In the genomic region with DNA sequence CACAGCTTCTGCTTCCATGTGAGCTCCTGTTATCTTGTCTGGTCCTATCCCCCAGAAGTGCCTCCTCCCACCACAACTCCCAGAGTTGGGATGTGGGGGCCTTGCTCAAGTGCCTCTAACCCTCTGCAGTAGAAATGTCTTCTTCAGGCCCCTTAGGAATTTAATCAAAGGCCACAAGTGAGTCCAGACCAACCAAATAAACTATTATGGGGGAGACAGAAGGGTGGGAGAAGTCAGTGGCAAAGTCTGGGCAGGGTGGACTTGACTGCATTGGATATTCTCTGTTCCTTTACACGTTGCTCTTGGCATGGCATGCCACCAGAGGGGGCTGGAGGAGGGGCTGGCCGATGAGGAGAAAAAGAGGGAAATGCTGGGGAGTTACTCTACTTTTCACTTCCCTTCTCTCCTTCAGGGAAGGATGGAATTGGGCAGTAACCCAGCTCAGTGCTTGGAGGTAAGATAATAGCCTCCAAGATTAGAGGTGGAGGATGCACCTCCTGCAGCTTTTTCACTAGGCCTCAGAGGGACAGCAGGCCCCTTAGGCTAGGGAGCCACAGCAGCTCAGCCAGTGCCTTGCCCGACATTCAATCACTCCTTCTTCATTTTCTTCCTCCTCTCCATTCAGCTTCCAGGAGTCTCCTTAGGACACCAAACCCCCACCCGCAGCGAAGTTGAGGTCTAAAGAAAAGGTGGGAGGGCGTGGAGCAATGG, we compare ENCODE assay signal across 9 cellular contexts. TPM values are rescaled to one million over a fixed set of nuclear protein-coding genes. Genes with fewer than 3 reads are reported as not detected.
A peak's percentile ranks its signal among the peaks of the same experiment; 100 is the strongest.
DNase-seq lines count a peak whose midpoint lies in the region; ATAC-seq, FAIRE-seq and TF ChIP-seq lines count a peak whose summit lies in the region.
"Had no signal": no experiment of that assay in that cellular context is flagged by ENCODE, and none has a peak within 500 bp of the region (broad histone marks: within the 10 kb centered on the region; RNA-seq: fewer than 3 reads in every experiment).

No MANE protein-coding gene starts in this region.

- H3K4me3 ChIP-seq in HUES48 (ENCODE audit: low read depth, low read length), result 0 out of 2 replicates have a peak overlapping the region, but pooled peaks have one; percentile 73

- peaks cover 30 to 33% of the 10 kb centered on the region in 2 donors for H3K4me1 Mint-ChIP-seq in immature natural killer cell

- H3K36me3 ChIP-seq in HUES48 (ENCODE audit: control insufficient read depth, insufficient read depth, low read length), result peaks cover 25% of the 10 kb centered on the region

- no peaks in the 10 kb centered on the region for H3K27me3 ChIP-seq in HUES48 (ENCODE audit: control insufficient read depth, insufficient read depth, low read length)

- peaks cover 5 to 10% (median 9%) of the 10 kb centered on the region in 3 donors for H3K27me3 Mint-ChIP-seq in immature natural killer cell (ENCODE audit: low read depth in 3 of 3)

- no peak for DNase-seq in D721Med (ENCODE audit: insufficient read length, low spot score)
- DNase-seq in immature natural killer cell, result no peak
- no peak for DNase-seq in omental fat pad (ENCODE audit: low spot score)

- H3K9ac ChIP-seq in HUES48 (ENCODE audit: low read depth, low read length), result no peak overlapping the region

- peak overlapping the region; percentile 68 to 100 (median 97) for H3K4me3 Mint-ChIP-seq in immature natural killer cell

- peaks cover 0 to 7% (median 0%) of the 10 kb centered on the region in 3 donors for H3K36me3 Mint-ChIP-seq in immature natural killer cell

- TF ChIP-seq CTCF in D721Med (IDR thresholded peaks at IDR 0.05; ENCODE audit: insufficient read depth, missing control alignments) (peak; percentile 30), VCaP (conservative IDR thresholded peaks at IDR 0.05) (peak; percentile 34), omental fat pad (IDR thresholded peaks at IDR 0.05) (no peak)

- H3K9me3 ChIP-seq in HUES48 (ENCODE audit: control insufficient read depth, insufficient read depth, low read length), result no peaks in the 10 kb centered on the region
- H3K9me3 ChIP-seq: left lung had no signal

- H3K27ac Mint-ChIP-seq in immature natural killer cell, result peak overlapping the region; percentile 48 to 97 (median 93)

- H3K9me3 Mint-ChIP-seq in immature natural killer cell, result no peaks in the 10 kb centered on the region

- FAIRE-seq in D721Med (lab: Jason Lieb, UNC), result no peak

- H3K27ac ChIP-seq in HUES48 (ENCODE audit: low read depth, low read length) (peak overlapping the region; percentile 16), VCaP (peak overlapping the region; percentile 88)

- ATAC-seq in HG02759 (IDR thresholded peaks at IDR 0.05; ENCODE audit: unreplicated experiment) (no peak), omental fat pad (ENCODE audit: low FRiP score) (no peak), HG02938 (IDR thresholded peaks at IDR 0.05; ENCODE audit: unreplicated experiment) (no peak)
- no peak for ATAC-seq in activated CD4-positive, CD25-positive, alpha-beta regulatory T cell treated with anti-CD3 and anti-CD28 coated beads, Interleukin-2, amount 50 U/mL, for 24 hours
- ATAC-seq: left lung had no signal

- peaks cover 21% of the 10 kb centered on the region for H3K4me1 ChIP-seq in HUES48 (ENCODE audit: control insufficient read depth, insufficient read depth, low read length)

RNA-seq across cellular contexts. Expression of gene AP1G2, which starts 1.2 kb away (rescaled TPM):
- 10 to 100 TPM; 62.9 to 80.7 (median 64.4) TPM for polyA plus RNA-seq in immature natural killer cell
- 10 to 100 TPM; 49.5 to 72.9 (median 58.0) TPM for total RNA-seq in omental fat pad

RNA-seq across cellular contexts. Expression of gene JPH4, which starts 9.8 kb away (rescaled TPM):
- polyA plus RNA-seq in immature natural killer cell, result under 1 TPM in 1 of 3 donors, not detected in 2; 0.10 TPM
- 1 to 10 TPM in 2 of 4 donors, under 1 TPM in 2; 0.56 to 1.2 (median 0.90) TPM for total RNA-seq in omental fat pad

RNA-seq across cellular contexts. Expression of gene THTPA, which starts 12.7 kb away (rescaled TPM):
- 10 to 100 TPM; 17.5 to 20.6 (median 19.5) TPM for polyA plus RNA-seq in immature natural killer cell
- total RNA-seq in omental fat pad, result 10 to 100 TPM; 12.5 to 19.6 (median 16.7) TPM

RNA-seq across cellular contexts. Expression of gene ZFHX2, which starts 17.2 kb away (rescaled TPM):
- polyA plus RNA-seq in immature natural killer cell, result under 1 TPM in 1 of 3 donors, not detected in 2; 0.12 TPM
- total RNA-seq in omental fat pad, result 1 to 10 TPM in 1 of 4 donors, under 1 TPM in 3; 0.63 to 1.8 (median 0.73) TPM

Comparison
In these comparisons a context has a peak if more than half of its experiments do, and no peak if none do; other contexts are left out.
1. CTCF ChIP-seq: peak in D721Med (single experiment) and VCaP (single experiment); none in omental fat pad (0 of 3).